23 cellular contexts compared by ENCODE assay signal in genomic region chr12:93520454-93520853, GRCh38.
"Had no signal": no experiment of that assay in that cellular context is flagged by ENCODE, and none has a peak within 500 bp of the region (broad histone marks: within the 10 kb centered on the region; RNA-seq: fewer than 3 reads in every experiment).

No MANE protein-coding gene starts in this region.

- H3K4me1 ChIP-seq: esophagus muscularis mucosa, gastrocnemius medialis, left lung, lower lobe of right lung had no signal

- H3K27me3 ChIP-seq: gastrocnemius medialis, heart right ventricle, left lung had no signal

- H3K9me3 ChIP-seq: esophagus muscularis mucosa, gastrocnemius medialis, heart right ventricle, left lung, lower lobe of right lung, mucosa of descending colon had no signal

- DNase-seq: dermis blood vessel endothelial cell; dorsolateral prefrontal cortex; effector CD4-positive, alpha-beta T cell; effector memory CD4-positive, alpha-beta T cell; foreskin fibroblast; foreskin melanocyte; gastrocnemius medialis; glutamatergic neuron; head of caudate nucleus; heart right ventricle; hippocampal formation; left cardiac atrium; left lung; left ventricle myocardium superior; lower lobe of right lung; mesenchymal stem cell; mucosa of descending colon had no signal

- H3K4me3 ChIP-seq: coronary artery, dorsolateral prefrontal cortex, esophagus muscularis mucosa, gastrocnemius medialis, heart right ventricle, left lung, lower lobe of right lung, mucosa of descending colon had no signal

- FAIRE-seq: colon, endothelial cell of umbilical vein, islet of Langerhans, keratinocyte had no signal

- H3K27ac ChIP-seq: coronary artery, dorsolateral prefrontal cortex, esophagus muscularis mucosa, gastrocnemius medialis, heart right ventricle, left lung, lower lobe of right lung had no signal

- H3K36me3 ChIP-seq: esophagus muscularis mucosa, gastrocnemius medialis, heart right ventricle, left lung, lower lobe of right lung had no signal
